In genomic region chr2:48105848-48106247, GRCh38 we compare ENCODE assay signal across 10 cellular contexts.
DNase-seq lines count a peak whose midpoint lies in the region; TF ChIP-seq lines count a peak whose summit lies in the region.
"Had no signal": no experiment of that assay in that cellular context is flagged by ENCODE, and none has a peak within 500 bp of the region (broad histone marks: within the 10 kb centered on the region; RNA-seq: fewer than 3 reads in every experiment).

No MANE protein-coding gene starts in this region.

- H3K79me2 ChIP-seq in KMS-11 (ENCODE audit: insufficient read depth, low read depth) = no peaks in the 10 kb centered on the region

- no peaks in the 10 kb centered on the region for H3K27me3 ChIP-seq in Caco-2 (replicated peaks; ENCODE audit: control insufficient read depth, insufficient read depth, low read length)
- no peaks in the 10 kb centered on the region for H3K27me3 ChIP-seq in KMS-11 (ENCODE audit: insufficient read depth, low read depth)
- peaks cover 0 to 4% of the 10 kb centered on the region in 2 donors for H3K27me3 ChIP-seq in duodenal mucosa (ENCODE audit: control insufficient read depth in 1 of 2, insufficient read depth in 2 of 2, low read length in 2 of 2)
- H3K27me3 ChIP-seq: left lung, stomach had no signal

- BruUV-seq in Caco-2 (replicated peaks; lab: Mats Ljungman, UMichigan) = no TSS peak

- no peaks in the 10 kb centered on the region for H3K9me3 Mint-ChIP-seq in Caco-2 (ENCODE audit: unreplicated experiment)
- peaks cover 2% of the 10 kb centered on the region for H3K9me3 Mint-ChIP-seq in osteocyte (ENCODE audit: unreplicated experiment)

- H3K36me3 Mint-ChIP-seq in Caco-2 (ENCODE audit: insufficient read depth, unreplicated experiment) (no peaks in the 10 kb centered on the region), osteocyte (ENCODE audit: unreplicated experiment) (no peaks in the 10 kb centered on the region)

- H3K9ac ChIP-seq in KMS-11 (no peak overlapping the region; the same call in 1 of the 2 replicates), duodenal mucosa (ENCODE audit: low read depth in 1 of 2, low read length in 2 of 2) (no peak overlapping the region)

- peak overlapping the region; percentile 84 for H2AFZ ChIP-seq in KMS-11 (ENCODE audit: low read depth)

- no peaks in the 10 kb centered on the region for H4K20me1 ChIP-seq in KMS-11 (ENCODE audit: insufficient read depth)

- peak overlapping the region; percentile 53 for H3K27ac Mint-ChIP-seq in Caco-2 (ENCODE audit: unreplicated experiment)
- H3K27ac Mint-ChIP-seq in osteocyte (ENCODE audit: unreplicated experiment) = peak overlapping the region; percentile 74

- TF ChIP-seq CTCF in Caco-2 (IDR thresholded peaks at IDR 0.05; ENCODE audit: insufficient read depth in 1 of 2, low read depth in 1 of 2, low read length in 1 of 2, severe bottlenecking in 1 of 2, unreplicated experiment in 1 of 2) (no peak), KMS-11 (conservative IDR thresholded peaks at IDR 0.05; ENCODE audit: low read depth, low read length) (no peak), osteocyte (IDR thresholded peaks at IDR 0.05) (no peak)

- CTCF ChIA-PET in Caco-2 (lab: Charles Lee) = no interaction called here

- H3K9me3 ChIP-seq in Caco-2 (no peaks in the 10 kb centered on the region), duodenal mucosa (ENCODE audit: control insufficient read depth in 1 of 2, low read length in 2 of 2) (no peaks in the 10 kb centered on the region)
- H3K9me3 ChIP-seq: left lung, stomach had no signal

- POLR2A ChIA-PET in Caco-2 (lab: Charles Lee) = no interaction called here

- H3K4me2 ChIP-seq in KMS-11 = peak overlapping the region; percentile 69; the same call in 1 of the 2 replicates

- H3K36me3 ChIP-seq in Caco-2 (ENCODE audit: control insufficient read depth, insufficient read depth, low read length) = no peaks in the 10 kb centered on the region
- H3K36me3 ChIP-seq in KMS-11 (ENCODE audit: insufficient read depth) = no peaks in the 10 kb centered on the region
- no peaks in the 10 kb centered on the region for H3K36me3 ChIP-seq in duodenal mucosa (ENCODE audit: control insufficient read depth in 1 of 2, insufficient read depth in 2 of 2, low read length in 2 of 2)
- H3K36me3 ChIP-seq: left lung, stomach, WERI-Rb-1 had no signal

- intact Hi-C loops in Caco-2 (cut with micrococcal nuclease; ENCODE audit: unreplicated experiment) = loop anchor here (1.0 to 10.0 kb wide), 5 partner anchors 200 to 585 kb away; partner anchors contain the start of genes FBXO11 and MSH6

- H3K27ac ChIP-seq in KMS-11 (no peak overlapping the region), duodenal mucosa (ENCODE audit: low read depth, low read length) (no peak overlapping the region)
- H3K27ac ChIP-seq: WERI-Rb-1 had no signal

- no peak for DNase-seq in Caco-2
- no peak for DNase-seq in osteocyte (ENCODE audit: extremely low spot score, unreplicated experiment)
- DNase-seq in NCI-H1092 treated with DMSO at 0.1 percent for 48 hours (lab: John Stamatoyannopoulos, UW) = no peak
- no peak for DNase-seq in NCI-H510A (lab: John Stamatoyannopoulos, UW)
- no peak for DNase-seq in stimulated activated CD4-positive, alpha-beta T cell treated with anti-CD3 and anti-CD28 coated beads, Interleukin-4, amount 100 ng/mL, for 1 hour

- peaks cover 8% of the 10 kb centered on the region for H3K4me1 Mint-ChIP-seq in Caco-2 (ENCODE audit: low read depth, unreplicated experiment)
- peaks cover 24% of the 10 kb centered on the region for H3K4me1 Mint-ChIP-seq in osteocyte (ENCODE audit: unreplicated experiment)

- peaks cover 34% of the 10 kb centered on the region for H3K4me1 ChIP-seq in Caco-2
- H3K4me1 ChIP-seq in KMS-11 (ENCODE audit: low read depth, poor library complexity, severe bottlenecking) = peaks cover 20% of the 10 kb centered on the region
- H3K4me1 ChIP-seq in duodenal mucosa (ENCODE audit: control insufficient read depth in 1 of 2, insufficient read depth in 2 of 2, low read length in 2 of 2) = peaks cover 13 to 15% of the 10 kb centered on the region in 2 donors

- H3K4me3 ChIP-seq in Caco-2 (ENCODE audit: low read depth, low read length) (no peak overlapping the region), KMS-11 (IDR thresholded peaks at IDR 0.05; ENCODE audit: insufficient read depth, low read depth, low read length) (no peak overlapping the region), duodenal mucosa (ENCODE audit: low read depth in 1 of 2, low read length in 2 of 2) (peak overlapping the region; percentile 59 to 60)

- H3K4me3 Mint-ChIP-seq in Caco-2 (ENCODE audit: unreplicated experiment) (peak overlapping the region; percentile 49), osteocyte (ENCODE audit: unreplicated experiment) (no peak overlapping the region)

- H3K27me3 Mint-ChIP-seq in Caco-2 (ENCODE audit: insufficient read depth, unreplicated experiment) (peaks cover 4% of the 10 kb centered on the region), osteocyte (ENCODE audit: unreplicated experiment) (no peaks in the 10 kb centered on the region)

Comparison
In these comparisons a context has a peak if more than half of its experiments do, and no peak if none do; other contexts are left out.
1. H3K4me3 ChIP-seq: peak in duodenal mucosa (2 of 2); none in Caco-2 (single experiment) and KMS-11 (single experiment).